Comparison of ENCODE assay signal across 1 cellular context in the genomic region with DNA sequence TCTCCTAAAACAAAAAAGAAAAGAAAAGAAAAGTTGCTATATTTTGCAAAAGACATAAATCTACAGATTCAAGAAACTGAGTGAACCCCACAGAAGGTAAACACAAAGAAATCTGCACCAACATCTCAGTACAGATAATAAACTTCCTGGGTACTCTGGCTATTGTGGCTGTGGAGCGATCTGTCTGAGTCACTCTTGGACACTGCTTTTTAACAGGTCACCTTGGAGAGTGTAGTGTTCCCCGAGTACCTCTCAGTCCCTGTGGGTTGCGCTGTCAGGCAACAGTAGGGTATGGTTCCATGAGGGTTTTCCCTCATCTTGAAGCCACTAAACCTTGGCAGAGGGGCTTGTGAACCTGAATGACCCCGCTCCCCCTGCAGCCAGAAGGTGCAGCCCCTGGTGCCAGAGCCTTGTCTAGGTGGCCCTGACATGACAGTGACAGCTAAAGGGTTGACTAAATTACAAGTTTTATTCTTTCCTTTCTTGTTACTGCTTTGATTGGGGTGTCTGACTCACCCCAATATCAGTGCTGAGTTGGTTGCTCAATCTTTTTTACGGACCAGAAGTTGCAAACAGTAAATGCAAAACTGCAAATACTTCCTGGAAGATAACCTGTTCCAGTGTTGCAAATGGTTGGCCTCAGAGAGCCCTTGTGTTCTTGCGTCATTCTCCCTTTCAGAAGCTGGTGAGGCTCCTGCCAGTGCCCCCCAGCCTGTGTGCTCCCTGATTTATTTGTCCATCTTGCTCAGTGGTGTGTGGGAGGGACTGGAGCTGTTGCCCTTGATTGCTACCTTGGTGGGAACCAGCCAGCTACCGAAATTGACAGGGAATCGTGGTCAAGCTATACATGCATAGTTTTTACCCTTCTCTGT.
A peak's percentile ranks its signal among the peaks of the same experiment; 100 is the strongest.
TF ChIP-seq lines count a peak whose summit lies in the region.

No MANE protein-coding gene starts in this region.

TF ChIP-seq in HepG2, 621 proteins besides CTCF, POLR2A, EP300 and RAD21 (continued from another document and continues in another):
- no peak for TF ChIP-seq ZNF280B (CRISPR knock-in tag; IDR thresholded peaks at IDR 0.05; ENCODE audit: borderline replicate concordance)
- TF ChIP-seq, protein P1, sequence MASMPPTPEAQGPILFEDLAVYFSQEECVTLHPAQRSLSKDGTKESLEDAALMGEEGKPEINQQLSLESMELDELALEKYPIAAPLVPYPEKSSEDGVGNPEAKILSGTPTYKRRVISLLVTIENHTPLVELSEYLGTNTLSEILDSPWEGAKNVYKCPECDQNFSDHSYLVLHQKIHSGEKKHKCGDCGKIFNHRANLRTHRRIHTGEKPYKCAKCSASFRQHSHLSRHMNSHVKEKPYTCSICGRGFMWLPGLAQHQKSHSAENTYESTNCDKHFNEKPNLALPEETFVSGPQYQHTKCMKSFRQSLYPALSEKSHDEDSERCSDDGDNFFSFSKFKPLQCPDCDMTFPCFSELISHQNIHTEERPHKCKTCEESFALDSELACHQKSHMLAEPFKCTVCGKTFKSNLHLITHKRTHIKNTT (CRISPR knock-in tag; IDR thresholded peaks at IDR 0.05): no peak
- no peak for TF ChIP-seq KLF9 (CRISPR knock-in tag; IDR thresholded peaks at IDR 0.05; ENCODE audit: low read depth)
- no peak for TF ChIP-seq U2AF2 (IDR thresholded peaks at IDR 0.05; ENCODE audit: low read depth, low read length)
- TF ChIP-seq MYC (CRISPR knock-in tag; IDR thresholded peaks at IDR 0.05; ENCODE audit: borderline replicate concordance): no peak
- TF ChIP-seq ZSCAN29 (CRISPR knock-in tag; conservative IDR thresholded peaks at IDR 0.05): no peak
- TF ChIP-seq ZBTB34 (CRISPR knock-in tag; IDR thresholded peaks at IDR 0.05): no peak
- no peak for TF ChIP-seq TOE1 (CRISPR knock-in tag; IDR thresholded peaks at IDR 0.05)
- TF ChIP-seq ZNF382 (CRISPR knock-in tag; IDR thresholded peaks at IDR 0.05; ENCODE audit: borderline replicate concordance): no peak
- TF ChIP-seq SATB2 (CRISPR knock-in tag; IDR thresholded peaks at IDR 0.05): peak; percentile 99
- no peak for TF ChIP-seq ZFP36L2 (CRISPR knock-in tag; IDR thresholded peaks at IDR 0.05)
- TF ChIP-seq ZNF264 (CRISPR knock-in tag; IDR thresholded peaks at IDR 0.05): 0 out of 2 replicates have a peak, but pooled peaks have one; percentile 15
- no peak for TF ChIP-seq ATF7 (IDR thresholded peaks at IDR 0.05)
- no peak for TF ChIP-seq ATF7 (CRISPR knock-in tag; IDR thresholded peaks at IDR 0.05)
- TF ChIP-seq ZNF841 (CRISPR knock-in tag; IDR thresholded peaks at IDR 0.05; ENCODE audit: borderline replicate concordance): no peak
- TF ChIP-seq FOXK1 (CRISPR knock-in tag; IDR thresholded peaks at IDR 0.05; ENCODE audit: borderline replicate concordance, low read depth): no peak
- no peak for TF ChIP-seq MTERF4 (CRISPR knock-in tag; IDR thresholded peaks at IDR 0.05)
- no peak for TF ChIP-seq ZNF292 (CRISPR knock-in tag; IDR thresholded peaks at IDR 0.05; ENCODE audit: borderline replicate concordance, low read depth)
- no peak for TF ChIP-seq MIXL1 (CRISPR knock-in tag; IDR thresholded peaks at IDR 0.05)
- no peak for TF ChIP-seq ZFP37 (CRISPR knock-in tag; IDR thresholded peaks at IDR 0.05; ENCODE audit: borderline replicate concordance)
- TF ChIP-seq HCFC1 (IDR thresholded peaks at IDR 0.05; ENCODE audit: low read depth, low read length): no peak
- TF ChIP-seq, protein P2, sequence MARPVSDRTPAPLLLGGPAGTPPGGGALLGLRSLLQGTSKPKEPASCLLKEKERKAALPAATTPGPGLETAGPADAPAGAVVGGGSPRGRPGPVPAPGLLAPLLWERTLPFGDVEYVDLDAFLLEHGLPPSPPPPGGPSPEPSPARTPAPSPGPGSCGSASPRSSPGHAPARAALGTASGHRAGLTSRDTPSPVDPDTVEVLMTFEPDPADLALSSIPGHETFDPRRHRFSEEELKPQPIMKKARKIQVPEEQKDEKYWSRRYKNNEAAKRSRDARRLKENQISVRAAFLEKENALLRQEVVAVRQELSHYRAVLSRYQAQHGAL (CRISPR knock-in tag; IDR thresholded peaks at IDR 0.05; ENCODE audit: not compliant biosample characterization): no peak
- TF ChIP-seq, protein P3, sequence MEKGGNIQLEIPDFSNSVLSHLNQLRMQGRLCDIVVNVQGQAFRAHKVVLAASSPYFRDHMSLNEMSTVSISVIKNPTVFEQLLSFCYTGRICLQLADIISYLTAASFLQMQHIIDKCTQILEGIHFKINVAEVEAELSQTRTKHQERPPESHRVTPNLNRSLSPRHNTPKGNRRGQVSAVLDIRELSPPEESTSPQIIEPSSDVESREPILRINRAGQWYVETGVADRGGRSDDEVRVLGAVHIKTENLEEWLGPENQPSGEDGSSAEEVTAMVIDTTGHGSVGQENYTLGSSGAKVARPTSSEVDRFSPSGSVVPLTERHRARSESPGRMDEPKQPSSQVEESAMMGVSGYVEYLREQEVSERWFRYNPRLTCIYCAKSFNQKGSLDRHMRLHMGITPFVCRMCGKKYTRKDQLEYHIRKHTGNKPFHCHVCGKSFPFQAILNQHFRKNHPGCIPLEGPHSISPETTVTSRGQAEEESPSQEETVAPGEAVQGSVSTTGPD (CRISPR knock-in tag; IDR thresholded peaks at IDR 0.05): no peak
- no peak for TF ChIP-seq ZNF17 (CRISPR knock-in tag; IDR thresholded peaks at IDR 0.05)
- TF ChIP-seq ZNF558 (CRISPR knock-in tag; IDR thresholded peaks at IDR 0.05; ENCODE audit: borderline replicate concordance): no peak
- TF ChIP-seq, protein P4, sequence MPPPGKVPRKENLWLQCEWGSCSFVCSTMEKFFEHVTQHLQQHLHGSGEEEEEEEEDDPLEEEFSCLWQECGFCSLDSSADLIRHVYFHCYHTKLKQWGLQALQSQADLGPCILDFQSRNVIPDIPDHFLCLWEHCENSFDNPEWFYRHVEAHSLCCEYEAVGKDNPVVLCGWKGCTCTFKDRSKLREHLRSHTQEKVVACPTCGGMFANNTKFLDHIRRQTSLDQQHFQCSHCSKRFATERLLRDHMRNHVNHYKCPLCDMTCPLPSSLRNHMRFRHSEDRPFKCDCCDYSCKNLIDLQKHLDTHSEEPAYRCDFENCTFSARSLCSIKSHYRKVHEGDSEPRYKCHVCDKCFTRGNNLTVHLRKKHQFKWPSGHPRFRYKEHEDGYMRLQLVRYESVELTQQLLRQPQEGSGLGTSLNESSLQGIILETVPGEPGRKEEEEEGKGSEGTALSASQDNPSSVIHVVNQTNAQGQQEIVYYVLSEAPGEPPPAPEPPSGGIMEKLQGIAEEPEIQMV (CRISPR knock-in tag; IDR thresholded peaks at IDR 0.05; ENCODE audit: low read depth): no peak
- no peak for TF ChIP-seq HBP1 (CRISPR knock-in tag; IDR thresholded peaks at IDR 0.05; ENCODE audit: low read depth)
- no peak for TF ChIP-seq ZNF589 (CRISPR knock-in tag; conservative IDR thresholded peaks at IDR 0.05)
- TF ChIP-seq, protein P5, sequence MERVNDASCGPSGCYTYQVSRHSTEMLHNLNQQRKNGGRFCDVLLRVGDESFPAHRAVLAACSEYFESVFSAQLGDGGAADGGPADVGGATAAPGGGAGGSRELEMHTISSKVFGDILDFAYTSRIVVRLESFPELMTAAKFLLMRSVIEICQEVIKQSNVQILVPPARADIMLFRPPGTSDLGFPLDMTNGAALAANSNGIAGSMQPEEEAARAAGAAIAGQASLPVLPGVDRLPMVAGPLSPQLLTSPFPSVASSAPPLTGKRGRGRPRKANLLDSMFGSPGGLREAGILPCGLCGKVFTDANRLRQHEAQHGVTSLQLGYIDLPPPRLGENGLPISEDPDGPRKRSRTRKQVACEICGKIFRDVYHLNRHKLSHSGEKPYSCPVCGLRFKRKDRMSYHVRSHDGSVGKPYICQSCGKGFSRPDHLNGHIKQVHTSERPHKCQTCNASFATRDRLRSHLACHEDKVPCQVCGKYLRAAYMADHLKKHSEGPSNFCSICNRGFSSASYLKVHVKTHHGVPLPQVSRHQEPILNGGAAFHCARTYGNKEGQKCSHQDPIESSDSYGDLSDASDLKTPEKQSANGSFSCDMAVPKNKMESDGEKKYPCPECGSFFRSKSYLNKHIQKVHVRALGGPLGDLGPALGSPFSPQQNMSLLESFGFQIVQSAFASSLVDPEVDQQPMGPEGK (CRISPR knock-in tag; IDR thresholded peaks at IDR 0.05): peak; percentile 85
- no peak for TF ChIP-seq KAT2B (IDR thresholded peaks at IDR 0.05; ENCODE audit: borderline replicate concordance, low read depth, low read length)
- TF ChIP-seq CAMTA2 (CRISPR knock-in tag; IDR thresholded peaks at IDR 0.05; ENCODE audit: borderline replicate concordance): no peak
- no peak for TF ChIP-seq ZNF709 (CRISPR knock-in tag; IDR thresholded peaks at IDR 0.05)
- TF ChIP-seq, protein P6, sequence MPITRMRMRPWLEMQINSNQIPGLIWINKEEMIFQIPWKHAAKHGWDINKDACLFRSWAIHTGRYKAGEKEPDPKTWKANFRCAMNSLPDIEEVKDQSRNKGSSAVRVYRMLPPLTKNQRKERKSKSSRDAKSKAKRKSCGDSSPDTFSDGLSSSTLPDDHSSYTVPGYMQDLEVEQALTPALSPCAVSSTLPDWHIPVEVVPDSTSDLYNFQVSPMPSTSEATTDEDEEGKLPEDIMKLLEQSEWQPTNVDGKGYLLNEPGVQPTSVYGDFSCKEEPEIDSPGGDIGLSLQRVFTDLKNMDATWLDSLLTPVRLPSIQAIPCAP (CRISPR knock-in tag; IDR thresholded peaks at IDR 0.05; ENCODE audit: low read depth): no peak
- no peak for TF ChIP-seq ZNF570 (CRISPR knock-in tag; IDR thresholded peaks at IDR 0.05; ENCODE audit: borderline replicate concordance)
- TF ChIP-seq KLF12 (CRISPR knock-in tag; IDR thresholded peaks at IDR 0.05; ENCODE audit: borderline replicate concordance): no peak; the same call in 1 of the 2 replicates
- no peak for TF ChIP-seq NR2F2 (IDR thresholded peaks at IDR 0.05; ENCODE audit: borderline replicate concordance, low read depth)
- no peak for TF ChIP-seq HHEX (CRISPR knock-in tag; IDR thresholded peaks at IDR 0.05)
- TF ChIP-seq FUBP1 (CRISPR knock-in tag; IDR thresholded peaks at IDR 0.05; ENCODE audit: borderline replicate concordance): no peak
- 0 out of 2 replicates have a peak, but pooled peaks have one; percentile 58 for TF ChIP-seq ZNF34 (CRISPR knock-in tag; IDR thresholded peaks at IDR 0.05; ENCODE audit: borderline replicate concordance)
- TF ChIP-seq POLR2AphosphoS5 (IDR thresholded peaks at IDR 0.05; ENCODE audit: low read depth, low read length): no peak
- no peak for TF ChIP-seq ARID3A (IDR thresholded peaks at IDR 0.05; ENCODE audit: low read depth, low read length)
